In genomic region chr1:111586112-111586511, GRCh38 we compare ENCODE assay signal across 32 cellular contexts.
"Had no signal": no experiment of that assay in that cellular context is flagged by ENCODE, and none has a peak within 500 bp of the region (broad histone marks: within the 10 kb centered on the region; RNA-seq: fewer than 3 reads in every experiment).

No MANE protein-coding gene starts in this region.

- H3K27me3 Mint-ChIP-seq: activated B cell treated with CpG ODN at 0.5 μM for 24 hours; activated CD8-positive, alpha-beta T cell treated with anti-CD3 and anti-CD28 coated beads for 36 hours; activated naive CD8-positive, alpha-beta T cell treated with anti-CD3 and anti-CD28 coated beads, Interleukin-2, amount 10 ng/mL, durations not matched to agents 7 days and 5 days; T-helper 17 cell had no signal

- DNase-seq: activated B cell treated with CpG ODN at 0.5 μM for 24 hours; activated CD4-positive, alpha-beta T cell treated with anti-CD3 and anti-CD28 coated beads for 48 hours; activated CD4-positive, alpha-beta T cell treated with anti-CD3 and anti-CD28 coated beads, Interleukin-2, amount 50 U/mL, for 1 hour; activated CD4-positive, alpha-beta T cell treated with anti-CD3 and anti-CD28 coated beads, Interleukin-2, amount 50 U/mL, for 48 hours; activated CD8-positive, alpha-beta memory T cell treated with anti-CD3 and anti-CD28 coated beads for 24 hours; activated CD8-positive, alpha-beta T cell treated with anti-CD3 and anti-CD28 coated beads for 36 hours; activated effector memory CD4-positive, alpha-beta T cell treated with anti-CD3 and anti-CD28 coated beads, Interleukin-2, amount 50 U/mL, for 16 hours; activated naive CD4-positive, alpha-beta T cell treated with anti-CD3 and anti-CD28 coated beads for 36 hours; activated naive CD8-positive, alpha-beta T cell treated with anti-CD3 and anti-CD28 coated beads, Interleukin-2, amount 10 ng/mL, durations not matched to agents 7 days and 5 days; activated T-cell treated with anti-CD3 and anti-CD28 coated beads, Interleukin-2, amount 50 U/mL, for 1 hour; activated T-cell treated with anti-CD3 and anti-CD28 coated beads, Interleukin-2, amount 50 U/mL, for 72 hours; central memory CD4-positive, alpha-beta T cell; cerebellar nuclear complex; colonic mucosa; effector CD8-positive, alpha-beta T cell; esophagus squamous epithelium; foreskin melanocyte; heart right ventricle; T-helper 1 cell; T-helper 17 cell; T1000; WERI-Rb-1 had no signal

- H3K4me1 ChIP-seq: ascending aorta, breast epithelium, colonic mucosa had no signal

- H3K9me3 Mint-ChIP-seq: activated B cell treated with CpG ODN at 0.5 μM for 24 hours; activated CD8-positive, alpha-beta T cell treated with anti-CD3 and anti-CD28 coated beads for 36 hours; activated naive CD4-positive, alpha-beta T cell treated with anti-CD3 and anti-CD28 coated beads for 36 hours; activated naive CD8-positive, alpha-beta T cell treated with anti-CD3 and anti-CD28 coated beads, Interleukin-2, amount 10 ng/mL, durations not matched to agents 7 days and 5 days; activated T-cell treated with anti-CD3 and anti-CD28 coated beads, Interleukin-2, amount 50 U/mL, for 72 hours; activated T-helper 2 cell treated with anti-CD3 and anti-CD28 coated beads, Interferon-gamma antibody, Interleukin-2, Interleukin-4, amounts not matched to agents 10 μg/mL and 5 μg/mL and 100 μg/mL, durations not matched to agents 14 hours and 24 hours and 36 hours; brain; T-helper 2 cell treated with Interferon-gamma antibody and Interleukin-4, amounts not matched to agents 5 μg/mL and 100 μg/mL, for 36 hours had no signal

- H3K4me3 ChIP-seq: ascending aorta, breast epithelium, cardiac muscle cell, colonic mucosa, esophagus squamous epithelium, gastroesophageal sphincter, heart right ventricle had no signal

- H3K9me3 ChIP-seq: ascending aorta, breast epithelium, colonic mucosa, esophagus squamous epithelium, gastroesophageal sphincter, heart right ventricle had no signal

- FAIRE-seq: endometrium, endothelial cell of umbilical vein had no signal

- H3K36me3 Mint-ChIP-seq: activated naive CD8-positive, alpha-beta T cell treated with anti-CD3 and anti-CD28 coated beads, Interleukin-2, amount 10 ng/mL, durations not matched to agents 7 days and 5 days; brain had no signal

- H3K27ac Mint-ChIP-seq: activated B cell treated with CpG ODN at 0.5 μM for 24 hours; activated CD8-positive, alpha-beta T cell treated with anti-CD3 and anti-CD28 coated beads for 36 hours; activated naive CD4-positive, alpha-beta T cell treated with anti-CD3 and anti-CD28 coated beads for 36 hours; activated naive CD8-positive, alpha-beta T cell treated with anti-CD3 and anti-CD28 coated beads, Interleukin-2, amount 10 ng/mL, durations not matched to agents 7 days and 5 days; activated T-cell treated with anti-CD3 and anti-CD28 coated beads, Interleukin-2, amount 50 U/mL, for 72 hours; activated T-helper 2 cell treated with anti-CD3 and anti-CD28 coated beads, Interferon-gamma antibody, Interleukin-2, Interleukin-4, amounts not matched to agents 10 μg/mL and 5 μg/mL and 100 μg/mL, durations not matched to agents 14 hours and 24 hours and 36 hours; brain; T-helper 17 cell; T-helper 2 cell treated with Interferon-gamma antibody and Interleukin-4, amounts not matched to agents 5 μg/mL and 100 μg/mL, for 36 hours had no signal

- H3K27me3 ChIP-seq: ascending aorta, breast epithelium, cardiac muscle cell, colonic mucosa, esophagus squamous epithelium, gastroesophageal sphincter, heart right ventricle had no signal

- H3K36me3 ChIP-seq: ascending aorta, breast epithelium, cardiac muscle cell, colonic mucosa, esophagus squamous epithelium, gastroesophageal sphincter, heart right ventricle, WERI-Rb-1 had no signal

- ATAC-seq: activated CD8-positive, alpha-beta T cell treated with anti-CD3 and anti-CD28 coated beads for 36 hours; gastroesophageal sphincter; heart right ventricle; T-helper 17 cell had no signal

- H3K4me3 Mint-ChIP-seq: activated B cell treated with CpG ODN at 0.5 μM for 24 hours; activated CD8-positive, alpha-beta T cell treated with anti-CD3 and anti-CD28 coated beads for 36 hours; activated naive CD4-positive, alpha-beta T cell treated with anti-CD3 and anti-CD28 coated beads for 36 hours; activated naive CD8-positive, alpha-beta T cell treated with anti-CD3 and anti-CD28 coated beads, Interleukin-2, amount 10 ng/mL, durations not matched to agents 7 days and 5 days; activated T-cell treated with anti-CD3 and anti-CD28 coated beads, Interleukin-2, amount 50 U/mL, for 72 hours; brain; T-helper 17 cell; T-helper 2 cell treated with Interferon-gamma antibody and Interleukin-4, amounts not matched to agents 5 μg/mL and 100 μg/mL, for 36 hours had no signal

- H3K27ac ChIP-seq: ascending aorta, breast epithelium, cardiac muscle cell, colonic mucosa, epithelial cell of prostate, esophagus squamous epithelium, gastroesophageal sphincter, heart right ventricle, WERI-Rb-1 had no signal
